In genomic region chr5:135376961-135377621, GRCh38 we compare ENCODE assay signal across 9 cellular contexts. TPM values are rescaled to one million over a fixed set of nuclear protein-coding genes. Genes with fewer than 3 reads are reported as not detected.
A peak's percentile ranks its signal among the peaks of the same experiment; 100 is the strongest.
DNase-seq lines count a peak whose midpoint lies in the region; ATAC-seq and TF ChIP-seq lines count a peak whose summit lies in the region.
"Had no signal": no experiment of that assay in that cellular context is flagged by ENCODE, and none has a peak within 500 bp of the region (broad histone marks: within the 10 kb centered on the region; RNA-seq: fewer than 3 reads in every experiment).

No MANE protein-coding gene starts in this region.

- peak overlapping the region in 1 of 2 donors; percentile 51 for H3K27ac ChIP-seq in uterus
- H3K27ac ChIP-seq: KMS-11 had no signal

- peaks cover 4 to 10% of the 10 kb centered on the region in 2 donors for H3K4me1 ChIP-seq in uterus

- ATAC-seq in HG03066 (IDR thresholded peaks at IDR 0.05; ENCODE audit: low read depth, unreplicated experiment) = peak; percentile 62

- H3K27me3 Mint-ChIP-seq in activated CD4-positive, alpha-beta T cell treated with anti-CD3 and anti-CD28 coated beads, Interleukin-2, amount 10 ng/mL, durations not matched to agents 7 days and 5 days = no peaks in the 10 kb centered on the region

- no peak overlapping the region for H3K4me3 Mint-ChIP-seq in activated CD4-positive, alpha-beta T cell treated with anti-CD3 and anti-CD28 coated beads, Interleukin-2, amount 10 ng/mL, durations not matched to agents 7 days and 5 days

- H3K9me3 Mint-ChIP-seq in activated CD4-positive, alpha-beta T cell treated with anti-CD3 and anti-CD28 coated beads, Interleukin-2, amount 10 ng/mL, durations not matched to agents 7 days and 5 days = no peaks in the 10 kb centered on the region

- no peak overlapping the region for H3K4me3 ChIP-seq in uterus

- H3K36me3 ChIP-seq in uterus = no peaks in the 10 kb centered on the region

- no peaks in the 10 kb centered on the region for H3K9me3 ChIP-seq in uterus

- DNase-seq in activated CD4-positive, alpha-beta T cell treated with anti-CD3 and anti-CD28 coated beads, Interleukin-2, amount 10 ng/mL, durations not matched to agents 7 days and 5 days = no peak
- no peak for DNase-seq in activated CD4-positive, alpha-beta T cell treated with anti-CD3 and anti-CD28 coated beads, Interleukin-2, amount 50 U/mL, for 1 hour
- peak; percentile 65 to 69 for DNase-seq in activated T-cell treated with anti-CD3 and anti-CD28 coated beads, Interleukin-2, amount 50 U/mL, for 48 hours
- peak; percentile 60 for DNase-seq in stimulated activated CD8-positive, alpha-beta memory T cell treated with anti-CD3 and anti-CD28 coated beads, Interleukin-4, amount 100 ng/mL, for 48 hours
- DNase-seq in NCI-H1092 treated with DMSO at 0.1 percent for 48 hours (lab: John Stamatoyannopoulos, UW) (no peak), A172 (ENCODE audit: low spot score) (no peak), uterus (no peak)

- no peaks in the 10 kb centered on the region for H3K27me3 ChIP-seq in uterus

- peaks cover 75% of the 10 kb centered on the region for H3K36me3 Mint-ChIP-seq in activated CD4-positive, alpha-beta T cell treated with anti-CD3 and anti-CD28 coated beads, Interleukin-2, amount 10 ng/mL, durations not matched to agents 7 days and 5 days (ENCODE audit: low read depth)

- H3K27ac Mint-ChIP-seq in activated CD4-positive, alpha-beta T cell treated with anti-CD3 and anti-CD28 coated beads, Interleukin-2, amount 10 ng/mL, durations not matched to agents 7 days and 5 days = peak overlapping the region; percentile 37

- CTCF ChIA-PET in activated CD4-positive, alpha-beta T cell treated with anti-CD3 and anti-CD28 coated beads, Interleukin-2, amount 10 ng/mL, durations not matched to agents 7 days and 5 days (lab: Charles Lee) = interaction anchor here (1.3 to 2.9 kb wide), 2 partner anchors 9 to 17 kb away, joined by 4 to 12 read pairs; no protein-coding TSS in a partner anchor

- no peak for TF ChIP-seq POLR2A in uterus (IDR thresholded peaks at IDR 0.05)

- POLR2A ChIA-PET in activated CD4-positive, alpha-beta T cell treated with anti-CD3 and anti-CD28 coated beads, Interleukin-2, amount 10 ng/mL, durations not matched to agents 7 days and 5 days (lab: Charles Lee) = no interaction called here

- intact Hi-C loops in uterus (cut with DNase I; ENCODE audit: low total_unique reads) = no loop called here

- TF ChIP-seq CTCF in uterus (IDR thresholded peaks at IDR 0.05) = no peak

- peaks cover 85% of the 10 kb centered on the region for H3K4me1 Mint-ChIP-seq in activated CD4-positive, alpha-beta T cell treated with anti-CD3 and anti-CD28 coated beads, Interleukin-2, amount 10 ng/mL, durations not matched to agents 7 days and 5 days

RNA-seq across cellular contexts. Expression of gene MACROH2A1, which starts 21.9 kb away (rescaled TPM):
- total RNA-seq in activated CD4-positive, alpha-beta T cell treated with anti-CD3 and anti-CD28 coated beads, Interleukin-2, amount 10 ng/mL, durations not matched to agents 7 days and 5 days = 100 to 1,000 TPM; 287 to 297 TPM
- total RNA-seq in A172 (2014; rRNA removed; shearing (Covaris generic)) = 339 and 388 TPM in 2 replicates
- 100 to 1,000 TPM; 121 to 200 (median 141) TPM for total RNA-seq in uterus

Comparison
In these comparisons a context has a peak if more than half of its experiments do, and no peak if none do; other contexts are left out.
1. DNase-seq: peak in activated T-cell treated with anti-CD3 and anti-CD28 coated beads, Interleukin-2, amount 50 U/mL, for 48 hours (2 of 2) and stimulated activated CD8-positive, alpha-beta memory T cell treated with anti-CD3 and anti-CD28 coated beads, Interleukin-4, amount 100 ng/mL, for 48 hours (single experiment); none in activated CD4-positive, alpha-beta T cell treated with anti-CD3 and anti-CD28 coated beads, Interleukin-2, amount 10 ng/mL, durations not matched to agents 7 days and 5 days (single experiment), activated CD4-positive, alpha-beta T cell treated with anti-CD3 and anti-CD28 coated beads, Interleukin-2, amount 50 U/mL, for 1 hour (single experiment), NCI-H1092 treated with DMSO at 0.1 percent for 48 hours (single experiment), A172 (single experiment) and uterus (0 of 2).